ENCODE assay signal across 12 cellular contexts in the genomic region with DNA sequence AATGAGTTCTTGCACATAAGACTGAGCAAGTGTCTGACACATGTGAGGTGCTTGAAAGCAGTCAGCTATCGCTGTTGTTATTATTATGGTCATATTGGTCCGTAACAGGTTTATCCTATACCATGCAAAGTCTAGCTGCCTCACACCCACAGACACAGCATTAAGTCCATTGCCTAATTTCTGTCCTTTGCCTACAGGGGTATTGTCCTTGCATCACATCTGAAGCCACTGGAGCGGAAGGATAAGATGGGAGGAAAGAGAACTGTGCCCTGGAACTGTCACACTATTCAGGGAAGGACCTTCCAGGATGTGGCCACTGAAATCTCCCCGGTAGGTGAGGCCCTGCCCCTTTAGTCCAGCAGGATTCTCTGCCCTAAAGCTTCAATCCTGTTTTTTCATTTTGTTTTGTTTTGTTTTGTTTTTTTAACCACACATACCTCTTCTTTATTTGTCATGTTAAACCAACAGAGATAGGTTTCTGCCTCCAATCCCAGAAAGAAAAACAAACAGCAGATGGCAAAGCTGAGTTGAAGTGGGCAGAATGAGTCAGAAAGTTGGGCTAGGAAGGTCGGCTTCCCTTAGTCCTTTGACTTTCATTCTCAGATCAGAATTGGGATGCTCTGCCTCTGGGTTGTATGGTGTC. TPM values are rescaled to one million over a fixed set of nuclear protein-coding genes. Genes with fewer than 3 reads are reported as not detected.
A peak's percentile ranks its signal among the peaks of the same experiment; 100 is the strongest.
DNase-seq lines count a peak whose midpoint lies in the region; ATAC-seq and TF ChIP-seq lines count a peak whose summit lies in the region.
"Had no signal": no experiment of that assay in that cellular context is flagged by ENCODE, and none has a peak within 500 bp of the region (broad histone marks: within the 10 kb centered on the region; RNA-seq: fewer than 3 reads in every experiment).

No MANE protein-coding gene starts in this region.

- H3K9me3 ChIP-seq in GM23248 (ENCODE audit: low read depth) (no peaks in the 10 kb centered on the region), upper lobe of right lung (no peaks in the 10 kb centered on the region)
- H3K9me3 ChIP-seq: heart left ventricle, pancreas had no signal

- H3K9ac ChIP-seq in GM23248, result no peak overlapping the region

- ATAC-seq in HG03457 (IDR thresholded peaks at IDR 0.05; ENCODE audit: unreplicated experiment) (no peak), upper lobe of right lung (no peak)
- ATAC-seq: activated T-cell treated with anti-CD3 and anti-CD28 coated beads, Interleukin-2, amount 50 U/mL, for 72 hours; pancreas had no signal

- H2AFZ ChIP-seq in ACC112 (ENCODE audit: low read length, unreplicated experiment) (no peak overlapping the region), GM23248 (0 out of 2 replicates have a peak overlapping the region, but pooled peaks have one; percentile 3)

- WGBS in GM23248 (ENCODE audit: low coverage in 1 of 2, low lambda C conversion rate in 2 of 2, missing lambda C conversion rate in 2 of 2), 2 experiments, result 77% methylated on average over 5 of the region's 5 CpGs

- H3K36me3 ChIP-seq in ACC112 (ENCODE audit: insufficient read depth, low read length) (no peaks in the 10 kb centered on the region), GM23248 (ENCODE audit: low read depth) (no peaks in the 10 kb centered on the region), upper lobe of right lung (peaks cover 4% of the 10 kb centered on the region)
- H3K36me3 ChIP-seq: pancreas had no signal

- DNase-seq in GM23248 (peak; percentile 83), SKM-1 (lab: John Stamatoyannopoulos, UW; ENCODE audit: unreplicated experiment) (peak; percentile 54), fibroblast of the aortic adventitia (ENCODE audit: low read depth) (peak; percentile 59), upper lobe of right lung (no peak)
- no peak for DNase-seq in activated CD4-positive, alpha-beta T cell treated with anti-CD3 and anti-CD28 coated beads for 1 hour
- no peak for DNase-seq in activated T-cell treated with anti-CD3 and anti-CD28 coated beads, Interleukin-2, amount 50 U/mL, for 1 hour
- DNase-seq: activated T-cell treated with anti-CD3 and anti-CD28 coated beads, Interleukin-2, amount 50 U/mL, for 72 hours; heart left ventricle; OCI-M1 had no signal

- in situ Hi-C loops in GM23248 (cut with MboI), result no loop called here

- peaks cover 18% of the 10 kb centered on the region for H3F3A ChIP-seq in GM23248 (ENCODE audit: insufficient read depth)

- no peaks in the 10 kb centered on the region for H3K27me3 ChIP-seq in ACC112 (ENCODE audit: insufficient read depth, low read length)
- H3K27me3 ChIP-seq in GM23248 (replicated peaks; ENCODE audit: insufficient read depth), result no peaks in the 10 kb centered on the region
- no peaks in the 10 kb centered on the region for H3K27me3 ChIP-seq in upper lobe of right lung
- H3K27me3 ChIP-seq: heart left ventricle, pancreas had no signal

- H3K4me3 ChIP-seq in ACC112 (ENCODE audit: low read depth, low read length), result peak overlapping the region; percentile 92; the same call in 1 of the 2 replicates
- no peak overlapping the region for H3K4me3 ChIP-seq in GM23248
- H3K4me3 ChIP-seq in fibroblast of the aortic adventitia (ENCODE audit: low read depth, low read length), result no peak overlapping the region
- H3K4me3 ChIP-seq in upper lobe of right lung, result no peak overlapping the region
- H3K4me3 ChIP-seq: heart left ventricle, pancreas had no signal

- TF ChIP-seq CTCF in fibroblast of the aortic adventitia (IDR thresholded peaks at IDR 0.05; ENCODE audit: insufficient read depth, low read length) (peak; percentile 22), upper lobe of right lung (IDR thresholded peaks at IDR 0.05) (no peak)

- H3K27ac ChIP-seq in ACC112 (ENCODE audit: low read depth, low read length) (peak overlapping the region; percentile 92), GM23248 (peak overlapping the region; percentile 31), upper lobe of right lung (no peak overlapping the region)
- H3K27ac ChIP-seq: heart left ventricle, pancreas had no signal

- H3K4me2 ChIP-seq in GM23248 (ENCODE audit: unreplicated experiment), result peak overlapping the region; percentile 92

- peaks cover 44% of the 10 kb centered on the region for H3K4me1 ChIP-seq in ACC112 (ENCODE audit: control insufficient read depth, insufficient read depth, low read length, unreplicated experiment)
- peaks cover 47% of the 10 kb centered on the region for H3K4me1 ChIP-seq in GM23248 (ENCODE audit: insufficient read depth)
- peaks cover 29% of the 10 kb centered on the region for H3K4me1 ChIP-seq in upper lobe of right lung

- intact Hi-C loops in upper lobe of right lung (cut with DNase I), result no loop called here

- H3K79me2 ChIP-seq in ACC112 (ENCODE audit: control insufficient read depth, insufficient read depth, low read length, unreplicated experiment), result peaks cover 26% of the 10 kb centered on the region
- H3K79me2 ChIP-seq in GM23248 (ENCODE audit: insufficient read depth), result peaks cover 27% of the 10 kb centered on the region

- H3K9me2 ChIP-seq in GM23248 (ENCODE audit: insufficient read depth), result no peaks in the 10 kb centered on the region

- no peaks in the 10 kb centered on the region for H4K20me1 ChIP-seq in GM23248 (ENCODE audit: insufficient read depth)

RNA-seq across cellular contexts. Expression of a gene that starts 2.2 kb away (rescaled TPM):
- 63.7 and 71.2 TPM in 2 replicates for total RNA-seq in GM23248 (2014; rRNA removed; shearing (Covaris generic))
- polyA plus RNA-seq in GM23248 (2016; fragmentation: Nextera tagmentation; extraction: Ambion mirVana), result 60.1 and 60.4 TPM in 2 replicates
- total RNA-seq in fibroblast of the aortic adventitia (ENCODE audit: low replicate concordance), result 79.9 and 81.2 TPM in 2 replicates
- 74.4 TPM for total RNA-seq in upper lobe of right lung

RNA-seq across cellular contexts. Expression of a gene that starts 13.9 kb away (rescaled TPM):
- 1.1 TPM in 1 of 2 replicates, not detected in the other for total RNA-seq in GM23248 (2014; rRNA removed; shearing (Covaris generic))
- polyA plus RNA-seq in GM23248 (2016; fragmentation: Nextera tagmentation; extraction: Ambion mirVana), result 0.49 and 0.52 TPM in 2 replicates
- total RNA-seq in fibroblast of the aortic adventitia (ENCODE audit: low replicate concordance), result not detected in 2 replicates
- not detected for total RNA-seq in upper lobe of right lung
- total RNA-seq: activated T-cell treated with anti-CD3 and anti-CD28 coated beads, Interleukin-2, amount 50 U/mL, for 72 hours had no signal

RNA-seq across cellular contexts. Expression of a gene that starts 46.1 kb away (rescaled TPM):
- total RNA-seq in GM23248 (2014; rRNA removed; shearing (Covaris generic)), result 1.4 and 2.1 TPM in 2 replicates
- polyA plus RNA-seq in GM23248 (2016; fragmentation: Nextera tagmentation; extraction: Ambion mirVana), result 4.5 and 4.6 TPM in 2 replicates
- total RNA-seq in fibroblast of the aortic adventitia (ENCODE audit: low replicate concordance), result 0.08 and 10.8 TPM in 2 replicates
- 0.32 TPM for total RNA-seq in upper lobe of right lung

RNA-seq across cellular contexts. Expression of a gene that starts 53.8 kb away (rescaled TPM):
- total RNA-seq in GM23248 (2014; rRNA removed; shearing (Covaris generic)), result not detected in 2 replicates
- polyA plus RNA-seq in GM23248 (2016; fragmentation: Nextera tagmentation; extraction: Ambion mirVana), result not detected in 2 replicates
- not detected in 2 replicates for total RNA-seq in fibroblast of the aortic adventitia (ENCODE audit: low replicate concordance)
- total RNA-seq in upper lobe of right lung, result 36.4 TPM
- total RNA-seq: activated T-cell treated with anti-CD3 and anti-CD28 coated beads, Interleukin-2, amount 50 U/mL, for 72 hours had no signal

Comparison
In these comparisons a context has a peak if more than half of its experiments do, and no peak if none do; other contexts are left out.
1. DNase-seq: peak in GM23248 (single experiment), SKM-1 (single experiment) and fibroblast of the aortic adventitia (single experiment); none in upper lobe of right lung (single experiment), activated CD4-positive, alpha-beta T cell treated with anti-CD3 and anti-CD28 coated beads for 1 hour (single experiment) and activated T-cell treated with anti-CD3 and anti-CD28 coated beads, Interleukin-2, amount 50 U/mL, for 1 hour (single experiment).